In genomic region chr11:65354265-65355012, GRCh38 we compare ENCODE assay signal across 8 cellular contexts. TPM values are rescaled to one million over a fixed set of nuclear protein-coding genes. Genes with fewer than 3 reads are reported as not detected.
DNase-seq lines count a peak whose midpoint lies in the region; ATAC-seq and TF ChIP-seq lines count a peak whose summit lies in the region.

Gene TIGD3, plus strand, starts transcription at chr11:65354751. Its CDS starts 1,058 bp downstream, at chr11:65355809.

- ATAC-seq in HG02571 (IDR thresholded peaks at IDR 0.05; ENCODE audit: unreplicated experiment): peak; percentile 80
- peak; percentile 92 for ATAC-seq in omental fat pad (ENCODE audit: low FRiP score)

- DNase-seq in GM04504 (ENCODE audit: low read depth) (peak; percentile 84), NCI-H1048 (lab: John Stamatoyannopoulos, UW) (peak; percentile 96), SK-N-DZ (ENCODE audit: low spot score) (peak; percentile 94), glomerular visceral epithelial cell (ENCODE audit: extremely low spot score) (peak; percentile 95), omental fat pad (ENCODE audit: low spot score) (peak; percentile 86)
- peak; percentile 97 for DNase-seq in activated naive CD4-positive, alpha-beta T cell treated with anti-CD3 and anti-CD28 coated beads, Interleukin-2, amount 50 U/mL, for 16 hours

- H3K27ac ChIP-seq in temporal lobe (ENCODE audit: low read depth, low read length): peak within 1 kb of the TSS; percentile 78

- TF ChIP-seq CTCF in omental fat pad (IDR thresholded peaks at IDR 0.05): no peak

RNA-seq across cellular contexts. Expression of gene TIGD3, which starts in this region (rescaled TPM):
- polyA plus RNA-seq in SK-N-DZ (2014; cell fraction: cytosol; rRNA removed): 6.0 and 6.7 TPM in 2 replicates
- polyA plus RNA-seq in SK-N-DZ (2014; cell fraction: nucleus; rRNA removed): 4.2 and 5.5 TPM in 2 replicates
- total RNA-seq in omental fat pad (1 to 10 TPM in 1 of 4 donors, under 1 TPM in 3; 0.36 to 2.0 (median 0.50) TPM), temporal lobe (3.0 TPM)

Comparison
In these comparisons a context has a peak if more than half of its experiments do, and no peak if none do; other contexts are left out.
1. Peak in every context shown above with its lines: DNase-seq, ATAC-seq and H3K27ac ChIP-seq.